Comparison of ENCODE assay signal across 1 cellular context in genomic region chr13:43058836-43059235, GRCh38.
TF ChIP-seq lines count a peak whose summit lies in the region.

No MANE protein-coding gene starts in this region.

TF ChIP-seq in HEK293, 187 proteins besides CTCF, POLR2A, EP300 and RAD21 (continued from another document):
- TF ChIP-seq REST (tag by site-specific recombination; IDR thresholded peaks at IDR 0.05) = no peak
